9 cellular contexts compared by ENCODE assay signal in the genomic region with DNA sequence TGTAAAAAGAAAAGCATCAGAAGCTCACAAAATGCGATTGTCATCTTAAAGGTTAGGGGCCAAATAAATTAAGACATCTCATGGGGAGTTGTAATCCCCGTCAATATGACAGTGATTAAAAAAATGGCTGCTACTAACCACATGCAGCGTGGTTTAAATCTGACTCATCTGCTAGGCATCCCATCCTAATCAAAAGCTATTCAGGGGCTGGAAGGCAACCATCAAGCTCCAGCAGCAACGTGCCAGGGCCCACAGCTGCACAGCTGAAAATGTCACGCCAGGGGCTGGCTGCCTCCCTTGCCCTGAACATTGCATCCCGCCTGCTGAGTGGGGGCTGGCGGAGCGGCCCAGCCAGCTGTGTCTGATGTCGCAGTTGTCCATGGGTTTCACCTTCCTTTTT.
DNase-seq lines count a peak whose midpoint lies in the region; ATAC-seq and TF ChIP-seq lines count a peak whose summit lies in the region.
"Had no signal": no experiment of that assay in that cellular context is flagged by ENCODE, and none has a peak within 500 bp of the region (broad histone marks: within the 10 kb centered on the region; RNA-seq: fewer than 3 reads in every experiment).

No MANE protein-coding gene starts in this region.

- H3K27me3 ChIP-seq in mesendoderm (ENCODE audit: insufficient read depth, low read length, poor library complexity): no peaks in the 10 kb centered on the region

- H3K4me3 Mint-ChIP-seq in T-helper 2 cell treated with Interferon-gamma antibody and Interleukin-4, amounts not matched to agents 5 μg/mL and 100 μg/mL, for 36 hours: no peak overlapping the region
- H3K4me3 Mint-ChIP-seq: CD8-positive, alpha-beta T cell had no signal

- H2BK120ac ChIP-seq in mesendoderm (ENCODE audit: low read depth, low read length): no peak overlapping the region

- H3K27me3 Mint-ChIP-seq in T-helper 2 cell treated with Interferon-gamma antibody and Interleukin-4, amounts not matched to agents 5 μg/mL and 100 μg/mL, for 36 hours (ENCODE audit: low read depth): peaks cover 25% of the 10 kb centered on the region

- DNase-seq in ACHN: peak; percentile 98
- peak; percentile 31 for DNase-seq in NCI-H2227 (lab: John Stamatoyannopoulos, UW; ENCODE audit: unreplicated experiment)
- DNase-seq in epithelial cell of esophagus (ENCODE audit: low read depth): peak; percentile 80
- DNase-seq in mesendoderm: peak; percentile 79
- no peak for DNase-seq in T-helper 1 cell
- DNase-seq in T-helper 2 cell treated with Interferon-gamma antibody and Interleukin-4, amounts not matched to agents 5 μg/mL and 100 μg/mL, for 36 hours (ENCODE audit: low spot score): no peak
- DNase-seq in NCI-H1105 (lab: John Stamatoyannopoulos, UW): no peak
- no peak for DNase-seq in activated naive CD4-positive, alpha-beta T cell treated with anti-CD3 and anti-CD28 coated beads, Interleukin-2, amount 50 U/mL, for 72 hours (ENCODE audit: low spot score in 2 of 2)
- DNase-seq: CD8-positive, alpha-beta T cell had no signal

- no peak overlapping the region for H3K56ac ChIP-seq in mesendoderm (ENCODE audit: low read length)

- H3K79me2 ChIP-seq in mesendoderm (ENCODE audit: control insufficient read depth, insufficient read depth, low read length): no peaks in the 10 kb centered on the region

- ATAC-seq in activated naive CD4-positive, alpha-beta T cell treated with anti-CD3 and anti-CD28 coated beads, Interleukin-2, amount 50 U/mL, for 72 hours: no peak
- ATAC-seq: CD8-positive, alpha-beta T cell had no signal

- no peak for TF ChIP-seq CTCF in epithelial cell of esophagus (IDR thresholded peaks at IDR 0.05; ENCODE audit: insufficient read depth, low read depth, low read length, missing control alignments)

- H3K36me3 ChIP-seq in mesendoderm (ENCODE audit: control insufficient read depth, insufficient read depth, low read length): no peaks in the 10 kb centered on the region

- H3K23ac ChIP-seq in mesendoderm (ENCODE audit: low read length): no peak overlapping the region

- no peak overlapping the region for H2BK5ac ChIP-seq in mesendoderm (ENCODE audit: low read length)

- H4K5ac ChIP-seq in mesendoderm (ENCODE audit: low read length): no peak overlapping the region

- H3K4me3 ChIP-seq in epithelial cell of esophagus (ENCODE audit: low read length) (no peak overlapping the region), mesendoderm (ENCODE audit: low read length) (no peak overlapping the region)

- H3K4me2 ChIP-seq in mesendoderm (ENCODE audit: low read length): no peak overlapping the region

- H3K9ac ChIP-seq in mesendoderm (ENCODE audit: low read length): no peak overlapping the region

- in situ Hi-C loops in ACHN (cut with HindIII; ENCODE audit: low pct_ligation_motif_present, low pct_unique_long_range_greater_than_20kb, low sequenced_read_pairs): no loop called here

- no peak overlapping the region for H4K8ac ChIP-seq in mesendoderm (ENCODE audit: low read depth, low read length)

- no peak overlapping the region for H3K4ac ChIP-seq in mesendoderm (ENCODE audit: low read depth, low read length)

- H3K27ac ChIP-seq in mesendoderm (ENCODE audit: low read depth, low read length): no peak overlapping the region

- WGBS in mesendoderm (ENCODE audit: extremely low coverage, insufficient coverage, low lambda C conversion rate): no CpG with 5 or more reads among the region's 9 CpGs

- H3K27ac Mint-ChIP-seq in T-helper 2 cell treated with Interferon-gamma antibody and Interleukin-4, amounts not matched to agents 5 μg/mL and 100 μg/mL, for 36 hours: no peak overlapping the region
- H3K27ac Mint-ChIP-seq in activated naive CD4-positive, alpha-beta T cell treated with anti-CD3 and anti-CD28 coated beads, Interleukin-2, amount 50 U/mL, for 72 hours: no peak overlapping the region
- H3K27ac Mint-ChIP-seq: CD8-positive, alpha-beta T cell had no signal

- H2AK5ac ChIP-seq in mesendoderm (ENCODE audit: low read length): no peak overlapping the region

- H3K18ac ChIP-seq in mesendoderm (ENCODE audit: low read length): no peak overlapping the region

- no peaks in the 10 kb centered on the region for H3K4me1 Mint-ChIP-seq in T-helper 2 cell treated with Interferon-gamma antibody and Interleukin-4, amounts not matched to agents 5 μg/mL and 100 μg/mL, for 36 hours (ENCODE audit: low read depth)

- no peaks in the 10 kb centered on the region for H3K79me1 ChIP-seq in mesendoderm (ENCODE audit: low read length)

- no peaks in the 10 kb centered on the region for H3K36me3 Mint-ChIP-seq in T-helper 2 cell treated with Interferon-gamma antibody and Interleukin-4, amounts not matched to agents 5 μg/mL and 100 μg/mL, for 36 hours (ENCODE audit: low read depth)
- H3K36me3 Mint-ChIP-seq in activated naive CD4-positive, alpha-beta T cell treated with anti-CD3 and anti-CD28 coated beads, Interleukin-2, amount 50 U/mL, for 72 hours: peaks cover 4 to 16% of the 10 kb centered on the region in 2 donors
- H3K36me3 Mint-ChIP-seq: CD8-positive, alpha-beta T cell had no signal

- H3K9me3 Mint-ChIP-seq in T-helper 2 cell treated with Interferon-gamma antibody and Interleukin-4, amounts not matched to agents 5 μg/mL and 100 μg/mL, for 36 hours: no peaks in the 10 kb centered on the region
- H3K9me3 Mint-ChIP-seq in activated naive CD4-positive, alpha-beta T cell treated with anti-CD3 and anti-CD28 coated beads, Interleukin-2, amount 50 U/mL, for 72 hours: peaks cover 4 to 18% of the 10 kb centered on the region in 2 donors
- H3K9me3 Mint-ChIP-seq: CD8-positive, alpha-beta T cell had no signal

- no peaks in the 10 kb centered on the region for H3K4me1 ChIP-seq in mesendoderm (ENCODE audit: control insufficient read depth, low read depth, low read length)

- H2BK15ac ChIP-seq in mesendoderm (replicated peaks; ENCODE audit: low read depth): no peak overlapping the region

Comparison
In these comparisons a context has a peak if more than half of its experiments do, and no peak if none do; other contexts are left out.
1. DNase-seq: peak in ACHN (single experiment), NCI-H2227 (single experiment), epithelial cell of esophagus (single experiment) and mesendoderm (single experiment); none in T-helper 1 cell (0 of 5), T-helper 2 cell treated with Interferon-gamma antibody and Interleukin-4, amounts not matched to agents 5 μg/mL and 100 μg/mL, for 36 hours (single experiment), NCI-H1105 (single experiment) and activated naive CD4-positive, alpha-beta T cell treated with anti-CD3 and anti-CD28 coated beads, Interleukin-2, amount 50 U/mL, for 72 hours (0 of 2).